20 cellular contexts compared by ENCODE assay signal in the genomic region with DNA sequence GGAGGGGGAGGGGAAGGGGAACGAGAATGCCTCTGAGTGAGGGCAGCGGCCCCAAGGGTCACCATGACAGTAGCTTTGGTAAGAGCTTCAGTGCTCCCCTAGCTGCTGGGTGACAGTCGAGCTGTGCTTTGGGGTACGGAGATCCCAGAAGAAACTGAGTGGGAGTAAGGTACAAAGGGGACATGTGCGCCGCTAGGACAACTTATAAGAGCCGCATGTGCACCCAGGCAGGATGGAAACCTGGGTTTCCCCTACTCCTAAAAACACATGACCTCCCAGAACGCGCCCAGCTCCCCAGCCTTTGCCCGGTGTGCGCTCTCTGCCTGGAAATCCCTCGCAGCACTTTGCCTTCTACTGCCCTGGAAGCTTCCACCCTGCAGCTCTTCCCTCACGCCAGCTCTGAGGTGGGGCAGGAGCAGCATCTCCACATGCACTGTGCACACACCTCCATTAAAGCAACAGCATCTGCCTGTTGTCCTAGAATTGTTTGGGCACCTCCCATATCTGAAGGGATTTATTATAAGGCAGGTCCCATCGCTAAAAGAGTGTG.
DNase-seq lines count a peak whose midpoint lies in the region; ATAC-seq, FAIRE-seq and TF ChIP-seq lines count a peak whose summit lies in the region.
"Had no signal": no experiment of that assay in that cellular context is flagged by ENCODE, and none has a peak within 500 bp of the region (broad histone marks: within the 10 kb centered on the region; RNA-seq: fewer than 3 reads in every experiment).

No MANE protein-coding gene starts in this region.

- H3K27me3 Mint-ChIP-seq in neural crest cell (ENCODE audit: low read depth) = no peaks in the 10 kb centered on the region
- H3K27me3 Mint-ChIP-seq: CD8-positive, alpha-beta memory T cell had no signal

- TF ChIP-seq EP300 in HepG2 (IDR thresholded peaks at IDR 0.05; ENCODE audit: low read depth in 2 of 2, low read length in 2 of 2) (no peak), HepG2 (CRISPR knock-in tag; IDR thresholded peaks at IDR 0.05; ENCODE audit: borderline replicate concordance) (no peak)

- peaks cover 3% of the 10 kb centered on the region for H3K9me3 Mint-ChIP-seq in neural crest cell
- H3K9me3 Mint-ChIP-seq: CD8-positive, alpha-beta memory T cell had no signal

- H3K36me3 ChIP-seq in right lobe of liver = no peaks in the 10 kb centered on the region
- H3K36me3 ChIP-seq in HepG2 (replicated peaks in 1 of 2; ENCODE audit: control insufficient read depth in 1 of 2, insufficient read depth in 2 of 2, low read length in 2 of 2) = no peaks in the 10 kb centered on the region
- H3K36me3 ChIP-seq in adrenal gland (replicated peaks in 1 of 2) = no peaks in the 10 kb centered on the region
- H3K36me3 ChIP-seq in upper lobe of right lung = no peaks in the 10 kb centered on the region
- H3K36me3 ChIP-seq: HAP-1 had no signal

- TF ChIP-seq RAD21 in HepG2 (CRISPR knock-in tag; IDR thresholded peaks at IDR 0.05) = no peak

- H3K4me3 ChIP-seq in right lobe of liver (no peak overlapping the region), HepG2 (replicated peaks in 1 of 3; ENCODE audit: insufficient read depth in 1 of 3, low read depth in 2 of 3, low read length in 3 of 3) (no peak overlapping the region), adrenal gland (no peak overlapping the region), upper lobe of right lung (no peak overlapping the region)
- H3K4me3 ChIP-seq: HAP-1 had no signal

- no TSS peak for BruUV-seq in HepG2 (replicated peaks; lab: Mats Ljungman, UMichigan)

- peak overlapping the region; percentile 50 for H3K27ac Mint-ChIP-seq in neural crest cell (ENCODE audit: unreplicated experiment)

- 54% methylated on average over 6 of the region's 14 CpGs for WGBS in right lobe of liver (ENCODE audit: insufficient coverage, low coverage, low lambda C conversion rate, missing lambda C conversion rate)
- 93% methylated on average over 10 of the region's 14 CpGs for WGBS in HepG2 (ENCODE audit: low lambda C conversion rate)
- whole genome bisulfite sequencing in adrenal gland, 4 donors = 87 to 97% (median 91%) methylated on average over 11 to 14 of the region's 14 CpGs

- TF ChIP-seq POLR2A in right lobe of liver (IDR thresholded peaks at IDR 0.05) = no peak
- TF ChIP-seq POLR2A in HepG2 (IDR thresholded peaks at IDR 0.05; ENCODE audit: insufficient read depth in 1 of 2, low read depth in 2 of 2, low read length in 2 of 2) = no peak
- TF ChIP-seq POLR2A in adrenal gland (IDR thresholded peaks at IDR 0.05) = no peak

- peaks cover 2% of the 10 kb centered on the region for H3K36me3 Mint-ChIP-seq in neural crest cell (ENCODE audit: low read depth)

- no peaks in the 10 kb centered on the region for H4K20me1 ChIP-seq in HepG2 (ENCODE audit: insufficient read depth, low read length)

- no peak overlapping the region for H3K27ac ChIP-seq in right lobe of liver
- no peak overlapping the region for H3K27ac ChIP-seq in HepG2 (ENCODE audit: extremely low read length, insufficient read depth, low read length)
- no peak overlapping the region for H3K27ac ChIP-seq in adrenal gland
- H3K27ac ChIP-seq in upper lobe of right lung = no peak overlapping the region
- H3K27ac ChIP-seq: KMS-11 had no signal

- H3K9ac ChIP-seq in HepG2 (ENCODE audit: insufficient read depth, low read depth, low read length) = no peak overlapping the region
- H3K9ac ChIP-seq: KMS-11, SK-N-SH had no signal

- no peaks in the 10 kb centered on the region for H3K79me2 ChIP-seq in HepG2 (ENCODE audit: insufficient read depth, low read length)

- no peaks in the 10 kb centered on the region for H3K27me3 ChIP-seq in right lobe of liver
- no peaks in the 10 kb centered on the region; a peak in 2 of 5 replicates for H3K27me3 ChIP-seq in HepG2 (ENCODE audit: control insufficient read depth in 1 of 2, insufficient read depth in 2 of 2, low read length in 2 of 2)
- H3K27me3 ChIP-seq in adrenal gland = no peaks in the 10 kb centered on the region
- no peaks in the 10 kb centered on the region for H3K27me3 ChIP-seq in upper lobe of right lung

- H2AFZ ChIP-seq in HepG2 (ENCODE audit: low read length) = no peak overlapping the region

- ATAC-seq in right lobe of liver (no peak), HepG2 (no peak), upper lobe of right lung (no peak)

- CTCF ChIA-PET in HepG2 (lab: Yijun Ruan, JAX; ENCODE audit: low intra/inter-chr PET ratio, low total read pairs) = no interaction called here

- in situ Hi-C loops in HepG2 (cut with HindIII; ENCODE audit: extremely low pct_ligation_motif_present, low pct_unique_long_range_greater_than_20kb) = no loop called here

- intact Hi-C loops in right lobe of liver (cut with DNase I) (no loop called here), HepG2 (cut with micrococcal nuclease; ENCODE audit: unreplicated experiment) (no loop called here), adrenal gland (cut with DNase I) (loop anchor here (10.0 kb wide), 2 partner anchors 135 to 145 kb away; no protein-coding TSS in a partner anchor), upper lobe of right lung (cut with DNase I) (no loop called here)

- H3K4me1 Mint-ChIP-seq in neural crest cell = peaks cover 51% of the 10 kb centered on the region

- FAIRE-seq in HepG2 (lab: Jason Lieb, UNC) = no peak
- FAIRE-seq: GM12892 had no signal

- H3K4me3 Mint-ChIP-seq in neural crest cell = no peak overlapping the region
- H3K4me3 Mint-ChIP-seq: CD8-positive, alpha-beta memory T cell had no signal

- POLR2A ChIA-PET in HepG2 (lab: Yijun Ruan, JAX) = no interaction called here

- TF ChIP-seq CTCF in right lobe of liver (IDR thresholded peaks at IDR 0.05) = no peak
- no peak for TF ChIP-seq CTCF in HepG2 (CRISPR knock-in tag; IDR thresholded peaks at IDR 0.05)
- TF ChIP-seq CTCF in adrenal gland (IDR thresholded peaks at IDR 0.05) = no peak
- no peak for TF ChIP-seq CTCF in neural crest cell (conservative IDR thresholded peaks at IDR 0.05)
- TF ChIP-seq CTCF in upper lobe of right lung (IDR thresholded peaks at IDR 0.05) = no peak

- DNase-seq in right lobe of liver (peak in 2 of 3 donors; percentile 19 to 35), HepG2 (ENCODE audit: low spot score) (no peak), adrenal gland (peak in 4 of 7 donors; percentile 3 to 39 (median 15)), neural crest cell (ENCODE audit: low read depth, low spot score) (no peak), upper lobe of right lung (peak; percentile 32), glomerular visceral epithelial cell (ENCODE audit: extremely low spot score) (no peak), HPDE6-E6E7 (ENCODE audit: extremely low spot score) (no peak), NCI-H1694 (lab: John Stamatoyannopoulos, UW) (no peak)
- DNase-seq: Calu3; CD8-positive, alpha-beta memory T cell; DMS153; NCI-H1694 treated with DMSO at 0.1 percent for 48 hours; NCI-H2081 treated with DMSO at 0.1 percent for 48 hours; NCI-H2171 treated with DMSO at 0.1 percent for 48 hours; NCI-H526 treated with DMSO at 0.1 percent for 48 hours; SIG-M5; SK-N-SH had no signal

- H3K9me3 ChIP-seq in right lobe of liver (no peaks in the 10 kb centered on the region), HepG2 (ENCODE audit: low read length) (no peaks in the 10 kb centered on the region), adrenal gland (replicated peaks in 1 of 3) (no peaks in the 10 kb centered on the region), upper lobe of right lung (no peaks in the 10 kb centered on the region)
- H3K9me3 ChIP-seq: HAP-1, SK-N-SH had no signal

- H3K4me2 ChIP-seq in HepG2 (ENCODE audit: low read depth, low read length) = no peak overlapping the region
- H3K4me2 ChIP-seq: KMS-11, SK-N-SH had no signal

- H3K4me1 ChIP-seq in right lobe of liver = no peaks in the 10 kb centered on the region
- H3K4me1 ChIP-seq in HepG2 (ENCODE audit: insufficient read depth, low read length) = peaks cover 16% of the 10 kb centered on the region; the same call in 1 of the 2 replicates
- peaks cover 14 to 43% of the 10 kb centered on the region in 2 donors for H3K4me1 ChIP-seq in adrenal gland (replicated peaks in 1 of 2)
- H3K4me1 ChIP-seq in upper lobe of right lung = peaks cover 35% of the 10 kb centered on the region

TF ChIP-seq in HepG2, 621 proteins besides CTCF, POLR2A, EP300 and RAD21:
- TF ChIP-seq ISX (CRISPR knock-in tag; conservative IDR thresholded peaks at IDR 0.05) = no peak
- TF ChIP-seq, protein P1, sequence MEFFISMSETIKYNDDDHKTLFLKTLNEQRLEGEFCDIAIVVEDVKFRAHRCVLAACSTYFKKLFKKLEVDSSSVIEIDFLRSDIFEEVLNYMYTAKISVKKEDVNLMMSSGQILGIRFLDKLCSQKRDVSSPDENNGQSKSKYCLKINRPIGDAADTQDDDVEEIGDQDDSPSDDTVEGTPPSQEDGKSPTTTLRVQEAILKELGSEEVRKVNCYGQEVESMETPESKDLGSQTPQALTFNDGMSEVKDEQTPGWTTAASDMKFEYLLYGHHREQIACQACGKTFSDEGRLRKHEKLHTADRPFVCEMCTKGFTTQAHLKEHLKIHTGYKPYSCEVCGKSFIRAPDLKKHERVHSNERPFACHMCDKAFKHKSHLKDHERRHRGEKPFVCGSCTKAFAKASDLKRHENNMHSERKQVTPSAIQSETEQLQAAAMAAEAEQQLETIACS (CRISPR knock-in tag; IDR thresholded peaks at IDR 0.05) = no peak
- TF ChIP-seq, protein P2, sequence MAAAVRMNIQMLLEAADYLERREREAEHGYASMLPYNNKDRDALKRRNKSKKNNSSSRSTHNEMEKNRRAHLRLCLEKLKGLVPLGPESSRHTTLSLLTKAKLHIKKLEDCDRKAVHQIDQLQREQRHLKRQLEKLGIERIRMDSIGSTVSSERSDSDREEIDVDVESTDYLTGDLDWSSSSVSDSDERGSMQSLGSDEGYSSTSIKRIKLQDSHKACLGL (CRISPR knock-in tag; IDR thresholded peaks at IDR 0.05) = no peak
- no peak for TF ChIP-seq NCOR1 (IDR thresholded peaks at IDR 0.05; ENCODE audit: borderline replicate concordance, low read length)
TF ChIP-seq in HepG2: peak in this region for 0.

Comparison
In these comparisons a context has a peak if more than half of its experiments do, and no peak if none do; other contexts are left out.
1. DNase-seq: peak in right lobe of liver (2 of 3), adrenal gland (4 of 7) and upper lobe of right lung (single experiment); none in HepG2 (single experiment), neural crest cell (single experiment), glomerular visceral epithelial cell (single experiment), HPDE6-E6E7 (single experiment) and NCI-H1694 (single experiment).
2. intact Hi-C loops: an anchor here in adrenal gland (10.0 kb wide); none called in right lobe of liver, HepG2 and upper lobe of right lung.